In genomic region chr5:16456103-16456832, GRCh38 we compare ENCODE assay signal across 8 cellular contexts. TPM values are rescaled to one million over a fixed set of nuclear protein-coding genes. Genes with fewer than 3 reads are reported as not detected.
DNase-seq lines count a peak whose midpoint lies in the region; ATAC-seq and TF ChIP-seq lines count a peak whose summit lies in the region.

No MANE protein-coding gene starts in this region.

- H3K27me3 Mint-ChIP-seq in T-cell (no peaks in the 10 kb centered on the region), type B pancreatic cell (no peaks in the 10 kb centered on the region)

- peaks cover 67 to 81% (median 71%) of the 10 kb centered on the region in 3 donors for H3K4me1 Mint-ChIP-seq in T-cell
- H3K4me1 Mint-ChIP-seq in type B pancreatic cell (ENCODE audit: unreplicated experiment) = peaks cover 7% of the 10 kb centered on the region

- peak; percentile 56 for TF ChIP-seq CTCF in BJ (IDR thresholded peaks at IDR 0.05; ENCODE audit: insufficient read depth, low read depth, low read length)
- TF ChIP-seq CTCF in type B pancreatic cell (conservative IDR thresholded peaks at IDR 0.05) = peak; percentile 87

- no peaks in the 10 kb centered on the region for H3K27me3 ChIP-seq in BJ (ENCODE audit: control insufficient read depth, insufficient read depth, low read length)

- POLR2A ChIA-PET in BJ (lab: Charles Lee) (no interaction called here), T-cell (lab: Charles Lee) (interaction anchor here in 1 of 2 donors (0.5 to 1.0 kb wide), 3 partner anchors 8 to 42 kb away, joined by 3 to 4 read pairs (median 3); no protein-coding TSS in a partner anchor)

- H3K4me3 ChIP-seq in BJ (ENCODE audit: low read depth, low read length) = no peak overlapping the region

- DNase-seq in BJ (ENCODE audit: low read depth) (peak; percentile 19), NCI-H146 treated with DMSO at 0.1 percent for 48 hours (lab: John Stamatoyannopoulos, UW; ENCODE audit: unreplicated experiment) (peak; percentile 26), T-cell (peak in 6 of 34 experiments; percentile 6 to 43 (median 8)), dermis blood vessel endothelial cell (peak; percentile 83), lung microvascular endothelial cell (ENCODE audit: low read depth in 2 of 2) (peak; percentile 67 to 78), type B pancreatic cell (ENCODE audit: extremely low spot score, unreplicated experiment) (no peak)

- H3K4me3 Mint-ChIP-seq in T-cell (peak overlapping the region; percentile 28 to 50 (median 34)), type B pancreatic cell (no peak overlapping the region)

- H3K36me3 Mint-ChIP-seq in T-cell = peaks cover 44% of the 10 kb centered on the region
- H3K36me3 Mint-ChIP-seq in type B pancreatic cell = peaks cover 16% of the 10 kb centered on the region

- CTCF ChIA-PET in BJ (lab: Yijun Ruan, JAX) = interaction anchor here (0.7 to 3.3 kb wide), 16 partner anchors 8 to 746 kb away, joined by 3 to 22 read pairs (median 4); no protein-coding TSS in a partner anchor
- CTCF ChIA-PET in T-cell (lab: Charles Lee) = interaction anchor here (0.7 to 3.6 kb wide), 16 partner anchors 8 to 1350 kb away, joined by 3 to 25 read pairs (median 6); partner anchors contain the start of gene ZNF622 (in 2 of the 2)

- peak overlapping the region; percentile 65 to 68 for H3K27ac Mint-ChIP-seq in T-cell
- H3K27ac Mint-ChIP-seq in type B pancreatic cell = no peak overlapping the region

- H3K9me3 Mint-ChIP-seq in T-cell (no peaks in the 10 kb centered on the region), type B pancreatic cell (no peaks in the 10 kb centered on the region)

- ATAC-seq in GM18502 (IDR thresholded peaks at IDR 0.05; ENCODE audit: poor library complexity, unreplicated experiment) (peak; percentile 75), HG02885 (IDR thresholded peaks at IDR 0.05; ENCODE audit: poor library complexity, unreplicated experiment) (peak; percentile 58), T-cell (replicated peaks in 1 of 4) (peak; percentile 42 to 73 (median 66))

- H3K36me3 ChIP-seq in BJ (ENCODE audit: control insufficient read depth, insufficient read depth, low read length) = peaks cover 13% of the 10 kb centered on the region

RNA-seq across cellular contexts. Expression of gene ZNF622, which starts 9.3 kb away (rescaled TPM):
- 16.9 and 20.3 TPM in 2 replicates for polyA plus RNA-seq in BJ (2011; rRNA removed)
- 10.3 and 12.7 TPM in 2 replicates for polyA minus RNA-seq in BJ (2011; rRNA and poly(A)+ RNA removed)
- total RNA-seq in T-cell (10 to 100 TPM; 30.7 to 39.8 (median 38.9) TPM), dermis blood vessel endothelial cell (34.9 and 52.8 TPM in 2 replicates), lung microvascular endothelial cell (23.3 and 33.5 TPM in 2 replicates), type B pancreatic cell (ENCODE audit: low replicate concordance) (24.3 and 32.5 TPM in 2 replicates)
